In the genomic region with DNA sequence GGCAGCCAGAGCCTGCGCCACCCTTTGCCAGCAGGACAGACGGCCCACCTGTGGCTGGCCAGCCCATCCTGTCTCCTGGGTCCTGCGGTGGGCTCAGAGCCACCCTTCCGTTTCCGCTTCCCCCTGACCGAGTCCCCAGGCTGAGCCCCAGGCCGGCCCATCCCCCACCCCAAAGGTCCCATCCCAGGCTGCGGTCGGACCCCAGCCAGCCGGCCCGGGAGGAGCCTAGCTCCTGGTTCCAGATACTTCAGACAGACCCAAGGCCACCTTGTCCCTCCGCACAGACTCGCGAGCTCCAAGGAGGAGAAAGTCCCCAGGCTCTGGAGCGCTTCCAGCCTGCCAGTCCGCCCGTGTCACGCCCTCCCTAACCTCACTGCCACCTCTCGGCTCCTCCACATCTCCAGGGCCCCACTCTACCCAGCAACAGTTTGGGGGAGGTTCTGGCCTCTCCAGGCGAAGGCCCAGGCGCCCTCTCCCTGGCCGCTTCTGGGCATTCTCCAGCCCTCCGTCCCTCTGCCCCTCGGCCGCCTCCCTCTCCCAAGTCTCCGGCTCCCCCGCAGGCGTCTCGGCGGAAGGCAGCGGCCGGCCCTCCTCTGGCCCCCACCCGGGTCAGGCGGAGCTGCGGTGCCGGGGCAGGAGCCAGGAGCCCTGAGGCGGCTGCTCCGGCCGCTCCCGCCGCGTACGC, we compare ENCODE assay signal across 9 cellular contexts. TPM values are rescaled to one million over a fixed set of nuclear protein-coding genes. Genes with fewer than 3 reads are reported as not detected.
A peak's percentile ranks its signal among the peaks of the same experiment; 100 is the strongest.
DNase-seq lines count a peak whose midpoint lies in the region; ATAC-seq and TF ChIP-seq lines count a peak whose summit lies in the region.
"Had no signal": no experiment of that assay in that cellular context is flagged by ENCODE, and none has a peak within 500 bp of the region (broad histone marks: within the 10 kb centered on the region; RNA-seq: fewer than 3 reads in every experiment).

No MANE protein-coding gene starts in this region.

- H3K36me3 ChIP-seq in HCT116 (ENCODE audit: control insufficient read depth in 1 of 2, insufficient read depth in 2 of 2, low read length in 2 of 2): no peaks in the 10 kb centered on the region
- H3K36me3 ChIP-seq in muscle layer of duodenum (ENCODE audit: control insufficient read depth in 1 of 2, insufficient read depth in 2 of 2, low read length in 2 of 2): no peaks in the 10 kb centered on the region

- peak overlapping the region; percentile 91 for H3K4me2 ChIP-seq in HCT116 (ENCODE audit: low read length)

- CTCF ChIA-PET in HCT116 (lab: Charles Lee): no interaction called here

- DNase-seq in A172 (ENCODE audit: low spot score) (peak; percentile 16), HCT116 (ENCODE audit: low read depth, low spot score) (no peak), coronary artery (ENCODE audit: low spot score) (no peak), inferior parietal cortex (ENCODE audit: extremely low spot score) (no peak), Ammon's horn (ENCODE audit: low spot score) (no peak)

- no peak for TF ChIP-seq RAD21 in HCT116 (IDR thresholded peaks at IDR 0.05; ENCODE audit: low read depth)

- peak overlapping the region; percentile 53 to 72 for H3K4me3 ChIP-seq in HCT116 (replicated peaks in 1 of 2; ENCODE audit: low read depth in 1 of 2, low read length in 2 of 2)
- H3K4me3 ChIP-seq in coronary artery: peak overlapping the region; percentile 74
- H3K4me3 ChIP-seq in muscle layer of duodenum (ENCODE audit: low read depth in 1 of 2, low read length in 2 of 2): peak overlapping the region; percentile 43 to 72
- H3K4me3 ChIP-seq: GM12878 had no signal

- H3K4me1 ChIP-seq in HCT116 (ENCODE audit: control insufficient read depth in 1 of 2, insufficient read depth in 2 of 2, low read length in 2 of 2) (peaks cover 6 to 16% of the 10 kb centered on the region in 2 experiments; a peak in 3 of 4 replicates), muscle layer of duodenum (ENCODE audit: control insufficient read depth in 1 of 2, insufficient read depth in 2 of 2, low read length in 2 of 2) (peaks cover 2 to 23% of the 10 kb centered on the region in 2 donors)

- no TSS peak for BruUV-seq in HCT116 (replicated peaks; lab: Mats Ljungman, UMichigan)

- TF ChIP-seq CTCF in HCT116 (IDR thresholded peaks at IDR 0.05 in 2 of 3, conservative IDR thresholded peaks at IDR 0.05 in 1 of 3; ENCODE audit: borderline replicate concordance in 1 of 3, insufficient read depth in 1 of 3, low read depth in 2 of 3, low read length in 2 of 3) (no peak), coronary artery (IDR thresholded peaks at IDR 0.05) (no peak)

- no peaks in the 10 kb centered on the region for H3K9me2 ChIP-seq in HCT116 (ENCODE audit: insufficient read depth)

- H4K20me1 ChIP-seq in HCT116 (ENCODE audit: insufficient read depth): no peaks in the 10 kb centered on the region

- intact Hi-C loops in HCT116 (cut with micrococcal nuclease): no loop called here

- POLR2A ChIA-PET in HCT116 (lab: Charles Lee): no interaction called here

- ATAC-seq in HCT116 (peak; percentile 67), HG03175 (IDR thresholded peaks at IDR 0.05; ENCODE audit: unreplicated experiment) (no peak), SK-N-SH treated with all-trans-retinoic acid at 6 μM for 48 hours (no peak; the same call in 2 of the 3 replicates)
- ATAC-seq: GM12878 had no signal

- RAD21 ChIA-PET in HCT116 (lab: Charles Lee; ENCODE audit: low non-redundant PET in 1 of 2, low total read pairs in 2 of 2, uncharacterized antibody in 2 of 2, unreplicated experiment in 2 of 2): no interaction called here

- TF ChIP-seq POLR2A in HCT116 (IDR thresholded peaks at IDR 0.05; ENCODE audit: borderline replicate concordance, extremely low read depth, insufficient read depth, insufficient read length): no peak

- H3K79me2 ChIP-seq in HCT116 (ENCODE audit: insufficient read depth, low read length): no peaks in the 10 kb centered on the region

- peak overlapping the region; percentile 66 for H3K9ac ChIP-seq in HCT116 (ENCODE audit: low read length)

- no peaks in the 10 kb centered on the region for H3K27me3 ChIP-seq in HCT116 (ENCODE audit: insufficient read depth, low read length)
- H3K27me3 ChIP-seq in muscle layer of duodenum (ENCODE audit: low read depth, low read length): no peaks in the 10 kb centered on the region

- H3K27ac ChIP-seq in HCT116 (ENCODE audit: low read depth, low read length): peak overlapping the region; percentile 57; the same call in 1 of the 2 replicates
- no peak overlapping the region for H3K27ac ChIP-seq in coronary artery
- H3K27ac ChIP-seq in muscle layer of duodenum (ENCODE audit: low read length): no peak overlapping the region

- H2AFZ ChIP-seq in HCT116 (ENCODE audit: low read depth, low read length, poor library complexity, severe bottlenecking): peak overlapping the region; percentile 54

- H3K9me3 ChIP-seq in HCT116 (ENCODE audit: control insufficient read depth in 1 of 2, insufficient read depth in 1 of 2, low read depth in 1 of 2, low read length in 2 of 2): no peaks in the 10 kb centered on the region
- no peaks in the 10 kb centered on the region for H3K9me3 ChIP-seq in muscle layer of duodenum (ENCODE audit: control insufficient read depth in 1 of 2, low read length in 2 of 2)

TF ChIP-seq in HCT116, 20 proteins besides CTCF, POLR2A, EP300 and RAD21:
- TF ChIP-seq EZH2phosphoT487 (IDR thresholded peaks at IDR 0.05; ENCODE audit: borderline replicate concordance) (no peak), SP1 (IDR thresholded peaks at IDR 0.05; ENCODE audit: low read depth) (no peak), POLR2AphosphoS5 (IDR thresholded peaks at IDR 0.05; ENCODE audit: low read depth, low read length) (0 out of 2 replicates have a peak, but pooled peaks have one; percentile 26), EZH2 (IDR thresholded peaks at IDR 0.05) (no peak), ZFX (IDR thresholded peaks at IDR 0.05) (no peak)
- TF ChIP-seq, protein P1, sequence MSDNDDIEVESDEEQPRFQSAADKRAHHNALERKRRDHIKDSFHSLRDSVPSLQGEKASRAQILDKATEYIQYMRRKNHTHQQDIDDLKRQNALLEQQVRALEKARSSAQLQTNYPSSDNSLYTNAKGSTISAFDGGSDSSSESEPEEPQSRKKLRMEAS (IDR thresholded peaks at IDR 0.05): no peak
TF ChIP-seq in HCT116: peak in this region for 1.

TF ChIP-seq in SK-N-SH treated with all-trans-retinoic acid at 6 μM for 48 hours, 23 proteins besides CTCF, POLR2A, EP300 and RAD21:
- TF ChIP-seq OSR1 (CRISPR knock-in tag; IDR thresholded peaks at IDR 0.05): no peak
- no peak for TF ChIP-seq ZFP3 (CRISPR knock-in tag; IDR thresholded peaks at IDR 0.05)

RNA-seq across cellular contexts. Expression of a gene that starts 0.8 kb away (rescaled TPM):
- 2.3 and 2.4 TPM in 2 replicates for total RNA-seq in A172 (2014; rRNA removed; shearing (Covaris generic))
- 3.2 TPM for total RNA-seq in HCT116 (2021; ENCODE audit: unreplicated experiment)
- polyA plus RNA-seq in HCT116 (2012): 3.5 and 3.8 TPM in 2 replicates
- total RNA-seq: GM12878 had no signal
- polyA plus RNA-seq: GM12878 had no signal
